1 cellular context compared by ENCODE assay signal in genomic region chr14:69056389-69056788, GRCh38.
TF ChIP-seq lines count a peak whose summit lies in the region.

No MANE protein-coding gene starts in this region.

TF ChIP-seq in IMR-90, 13 proteins besides CTCF, POLR2A, EP300 and RAD21 (continued from another document):
- TF ChIP-seq MAZ (IDR thresholded peaks at IDR 0.05; ENCODE audit: borderline replicate concordance, low read depth, low read length) (no peak), RCOR1 (IDR thresholded peaks at IDR 0.05; ENCODE audit: insufficient replicate concordance, low read length) (no peak), MXI1 (IDR thresholded peaks at IDR 0.05; ENCODE audit: borderline replicate concordance, low read depth, low read length) (no peak), NFE2L2 (IDR thresholded peaks at IDR 0.05; ENCODE audit: low read depth, low read length) (no peak)
